8 cellular contexts compared by ENCODE assay signal in genomic region chr6:30725713-30726505, GRCh38. TPM values are rescaled to one million over a fixed set of nuclear protein-coding genes. Genes with fewer than 3 reads are reported as not detected.
DNase-seq lines count a peak whose midpoint lies in the region; ATAC-seq and TF ChIP-seq lines count a peak whose summit lies in the region.

No MANE protein-coding gene starts in this region.

- H3K9ac ChIP-seq in SK-N-SH, result peak overlapping the region; percentile 100; the same call in 1 of the 2 replicates
- H3K9ac ChIP-seq in fibroblast of lung (ENCODE audit: insufficient read depth, low read length), result no peak overlapping the region

- no peak overlapping the region for H3K4me3 ChIP-seq in SK-N-SH (ENCODE audit: low read depth in 2 of 2, low read length in 1 of 2)
- no peak overlapping the region for H3K4me3 ChIP-seq in fibroblast of lung (replicated peaks in 1 of 4; ENCODE audit: control extremely low read depth in 1 of 4, insufficient read depth in 1 of 4, low read depth in 3 of 4, low read length in 4 of 4)
- H3K4me3 ChIP-seq in upper lobe of left lung, result no peak overlapping the region

- H3K9me2 ChIP-seq in SK-N-SH, result no peaks in the 10 kb centered on the region

- no peak for ATAC-seq in HG02571 (IDR thresholded peaks at IDR 0.05; ENCODE audit: unreplicated experiment)
- ATAC-seq in upper lobe of left lung (ENCODE audit: low FRiP score in 2 of 2), result no peak

- TF ChIP-seq EP300 in SK-N-SH (IDR thresholded peaks at IDR 0.05; ENCODE audit: borderline replicate concordance in 1 of 2, low read depth in 1 of 2, low read length in 1 of 2), result no peak
- TF ChIP-seq EP300 in upper lobe of left lung (IDR thresholded peaks at IDR 0.05), result no peak

- no peaks in the 10 kb centered on the region for H3K27me3 ChIP-seq in SK-N-SH (ENCODE audit: insufficient read depth)
- H3K27me3 ChIP-seq in fibroblast of lung (ENCODE audit: control insufficient read depth, insufficient read depth, low read length), result no peaks in the 10 kb centered on the region
- no peaks in the 10 kb centered on the region for H3K27me3 ChIP-seq in upper lobe of left lung

- peaks cover 47% of the 10 kb centered on the region for H3K79me2 ChIP-seq in SK-N-SH (ENCODE audit: insufficient read depth)
- H3K79me2 ChIP-seq in fibroblast of lung (ENCODE audit: control insufficient read depth, insufficient read depth, low read length), result peaks cover 45% of the 10 kb centered on the region

- whole genome bisulfite sequencing in SK-N-SH (ENCODE audit: low lambda C conversion rate), result 37% methylated on average over 3 of the region's 3 CpGs
- 53 to 59% methylated on average over 2 to 3 of the region's 3 CpGs for WGBS in upper lobe of left lung, 2 donors

- H3K4me2 ChIP-seq in SK-N-SH (no peak overlapping the region), fibroblast of lung (ENCODE audit: extremely low read depth, insufficient read depth, low read length) (no peak overlapping the region)

- POLR2A ChIA-PET in SK-N-SH (lab: Yijun Ruan, JAX), result interaction anchor here (1.0 to 1.9 kb wide), 4 partner anchors 47 to 103 kb away, joined by 3 to 8 read pairs (median 3); partner anchors contain the start of gene DHX16

- no peak for TF ChIP-seq POLR2A in upper lobe of left lung (IDR thresholded peaks at IDR 0.05)

- CTCF ChIA-PET in SK-N-SH (lab: Yijun Ruan, JAX), result interaction anchor here (1.1 to 42.4 kb wide), 5 partner anchors 9 to 185 kb away, joined by 3 to 838 read pairs (median 3); partner anchors contain the start of genes DHX16, FLOT1, MDC1 and NRM

- H2AFZ ChIP-seq in SK-N-SH (ENCODE audit: low read depth), result no peak overlapping the region
- H2AFZ ChIP-seq in fibroblast of lung (ENCODE audit: low read length), result no peak overlapping the region

- peaks cover 88% of the 10 kb centered on the region for H3F3A ChIP-seq in SK-N-SH (replicated peaks; ENCODE audit: insufficient read depth)

- TF ChIP-seq CTCF in SK-N-SH (IDR thresholded peaks at IDR 0.05) (no peak), fibroblast of lung (conservative IDR thresholded peaks at IDR 0.05 in 1 of 2, IDR thresholded peaks at IDR 0.05 in 1 of 2; ENCODE audit: low read depth in 1 of 2, low read length in 2 of 2) (no peak), upper lobe of left lung (IDR thresholded peaks at IDR 0.05) (no peak)

- H3K36me3 ChIP-seq in SK-N-SH (replicated peaks in 1 of 2; ENCODE audit: control insufficient read depth in 1 of 2, insufficient read depth in 2 of 2, low read length in 1 of 2), result peaks cover 52 to 58% of the 10 kb centered on the region in 2 experiments
- H3K36me3 ChIP-seq in fibroblast of lung (ENCODE audit: control insufficient read depth, insufficient read depth, low read length), result peaks cover 19% of the 10 kb centered on the region
- peaks cover 40 to 88% (median 69%) of the 10 kb centered on the region in 4 donors for H3K36me3 ChIP-seq in upper lobe of left lung

- H3K27ac ChIP-seq in SK-N-SH (ENCODE audit: low read depth in 2 of 2, low read length in 1 of 2), result peak overlapping the region; percentile 29 to 93; a peak in 3 of 4 replicates
- peak overlapping the region; percentile 30 for H3K27ac ChIP-seq in fibroblast of lung (ENCODE audit: insufficient read depth, low read length)
- peak overlapping the region in 2 of 4 donors; percentile 30 to 32 for H3K27ac ChIP-seq in upper lobe of left lung
- H3K27ac ChIP-seq in caudate nucleus (ENCODE audit: low read depth, low read length), result no peak overlapping the region

- H3K4me1 ChIP-seq in SK-N-SH (ENCODE audit: control insufficient read depth in 1 of 2, insufficient read depth in 2 of 2, low read depth in 1 of 2, low read length in 1 of 2) (peaks cover 21 to 31% of the 10 kb centered on the region in 2 experiments), fibroblast of lung (ENCODE audit: control insufficient read depth, extremely low read depth, insufficient read depth, low read length) (peaks cover 15% of the 10 kb centered on the region), upper lobe of left lung (peaks cover 18 to 49% (median 37%) of the 10 kb centered on the region in 4 donors)

- no peak for TF ChIP-seq RAD21 in SK-N-SH (IDR thresholded peaks at IDR 0.05; ENCODE audit: low read length)

- H3K9me3 ChIP-seq in SK-N-SH, result no peaks in the 10 kb centered on the region
- H3K9me3 ChIP-seq in fibroblast of lung (ENCODE audit: control insufficient read depth, insufficient read depth, low read depth, low read length), result no peaks in the 10 kb centered on the region
- no peaks in the 10 kb centered on the region for H3K9me3 ChIP-seq in upper lobe of left lung

- in situ Hi-C loops in ACHN (cut with HindIII; ENCODE audit: low pct_ligation_motif_present, low pct_unique_long_range_greater_than_20kb, low sequenced_read_pairs), result no loop called here

- DNase-seq in ACHN (peak; percentile 40), GM03348 (ENCODE audit: low spot score) (peak; percentile 21), SK-N-SH (peak; percentile 41), fibroblast of lung (ENCODE audit: low read depth in 2 of 2) (peak; percentile 46 to 73), upper lobe of left lung (no peak), islet precursor cell (no peak), caudate nucleus (lab: John Stamatoyannopoulos, UW) (no peak)

- H4K20me1 ChIP-seq in SK-N-SH (ENCODE audit: insufficient read depth), result peaks cover 58% of the 10 kb centered on the region
- peaks cover 5% of the 10 kb centered on the region for H4K20me1 ChIP-seq in fibroblast of lung (ENCODE audit: control insufficient read depth, extremely low read depth, insufficient read depth, low read length)

TF ChIP-seq in SK-N-SH, 30 proteins besides CTCF, POLR2A, EP300 and RAD21 (continues in another document):
- TF ChIP-seq MAX (IDR thresholded peaks at IDR 0.05; ENCODE audit: low read depth), result 0 out of 2 replicates have a peak, but pooled peaks have one; percentile 1
- TF ChIP-seq PBX3 (IDR thresholded peaks at IDR 0.05), result peak; percentile 42
- TF ChIP-seq JUND (IDR thresholded peaks at IDR 0.05), result peak; percentile 29
- peak; percentile 92 for TF ChIP-seq POLR2AphosphoS5 (IDR thresholded peaks at IDR 0.05; ENCODE audit: low read depth, low read length)
- no peak for TF ChIP-seq EZH2phosphoT487 (IDR thresholded peaks at IDR 0.05; ENCODE audit: borderline replicate concordance, low read depth)
- TF ChIP-seq ELF1 (IDR thresholded peaks at IDR 0.05), result 0 out of 2 replicates have a peak, but pooled peaks have one; percentile 41
- no peak for TF ChIP-seq FOXJ3 (CRISPR knock-in tag; IDR thresholded peaks at IDR 0.05)
- TF ChIP-seq SIN3A (IDR thresholded peaks at IDR 0.05; ENCODE audit: borderline replicate concordance, low read depth, low read length), result peak; percentile 75; the same call in 1 of the 2 replicates

RNA-seq across cellular contexts. Expression of gene TUBB, which starts 5.8 kb away (rescaled TPM):
- 1,037 and 1,093 TPM in 2 replicates for polyA plus RNA-seq in SK-N-SH (2012; rRNA removed)
- 629 and 839 TPM in 2 replicates for polyA plus RNA-seq in SK-N-SH (2012; cell fraction: cytosol; rRNA removed)
- 576 and 657 TPM in 2 replicates for polyA plus RNA-seq in SK-N-SH (2012; cell fraction: nucleus; rRNA removed)
- 432 and 551 TPM in 2 replicates for total RNA-seq in fibroblast of lung
- polyA plus RNA-seq in fibroblast of lung, result 1,493 and 2,513 TPM in 2 replicates
- 1,291 and 2,040 TPM in 2 replicates for polyA plus RNA-seq in fibroblast of lung (2012)
- 2,570 and 3,657 TPM in 2 replicates for polyA minus RNA-seq in fibroblast of lung (ENCODE audit: low replicate concordance)
- total RNA-seq in upper lobe of left lung, result 100 to 1,000 TPM in 4 of 6 donors, 10 to 100 TPM in 2; 71.2 to 347 (median 149) TPM

RNA-seq across cellular contexts. Expression of gene MDC1, which starts 8.8 kb away (rescaled TPM):
- 5.9 and 10.4 TPM in 2 replicates for polyA plus RNA-seq in SK-N-SH (2012; rRNA removed)
- polyA plus RNA-seq in SK-N-SH (2012; cell fraction: cytosol; rRNA removed), result 4.0 and 5.9 TPM in 2 replicates
- 31.1 and 38.0 TPM in 2 replicates for polyA plus RNA-seq in SK-N-SH (2012; cell fraction: nucleus; rRNA removed)
- 3.3 and 5.0 TPM in 2 replicates for total RNA-seq in fibroblast of lung
- polyA plus RNA-seq in fibroblast of lung, result 3.3 and 7.4 TPM in 2 replicates
- polyA plus RNA-seq in fibroblast of lung (2012), result 8.7 and 14.3 TPM in 2 replicates
- 47.9 and 50.8 TPM in 2 replicates for polyA minus RNA-seq in fibroblast of lung (ENCODE audit: low replicate concordance)
- 10 to 100 TPM; 13.5 to 33.5 (median 24.2) TPM for total RNA-seq in upper lobe of left lung

RNA-seq across cellular contexts. Expression of gene FLOT1, which starts 16.6 kb away (rescaled TPM):
- polyA plus RNA-seq in SK-N-SH (2012; rRNA removed) (457 and 462 TPM in 2 replicates), fibroblast of lung (301 TPM in 2 replicates)
- 377 and 388 TPM in 2 replicates for polyA plus RNA-seq in SK-N-SH (2012; cell fraction: cytosol; rRNA removed)
- 492 and 506 TPM in 2 replicates for polyA plus RNA-seq in SK-N-SH (2012; cell fraction: nucleus; rRNA removed)
- total RNA-seq in fibroblast of lung (136 and 180 TPM in 2 replicates), upper lobe of left lung (100 to 1,000 TPM; 133 to 212 (median 143) TPM)
- polyA plus RNA-seq in fibroblast of lung (2012), result 219 and 223 TPM in 2 replicates
- 145 and 206 TPM in 2 replicates for polyA minus RNA-seq in fibroblast of lung (ENCODE audit: low replicate concordance)

RNA-seq across cellular contexts. Expression of gene IER3, which starts 18.4 kb away (rescaled TPM):
- polyA plus RNA-seq in SK-N-SH (2012; rRNA removed) (12.9 and 14.0 TPM in 2 replicates), fibroblast of lung (34.2 and 102 TPM in 2 replicates)
- 12.4 and 16.7 TPM in 2 replicates for polyA plus RNA-seq in SK-N-SH (2012; cell fraction: cytosol; rRNA removed)
- polyA plus RNA-seq in SK-N-SH (2012; cell fraction: nucleus; rRNA removed), result 27.7 and 30.1 TPM in 2 replicates
- total RNA-seq in fibroblast of lung (42.9 and 43.3 TPM in 2 replicates), upper lobe of left lung (10 to 100 TPM in 4 of 6 donors, 1 to 10 TPM in 2; 4.2 to 61.1 (median 19.8) TPM)
- polyA plus RNA-seq in fibroblast of lung (2012), result 44.9 and 125 TPM in 2 replicates
- polyA minus RNA-seq in fibroblast of lung (ENCODE audit: low replicate concordance), result 8.1 and 14.4 TPM in 2 replicates

RNA-seq across cellular contexts. Expression of gene NRM, which starts 35.1 kb away (rescaled TPM):
- polyA plus RNA-seq in SK-N-SH (2012; rRNA removed), result 19.7 and 26.8 TPM in 2 replicates
- 11.9 and 19.3 TPM in 2 replicates for polyA plus RNA-seq in SK-N-SH (2012; cell fraction: cytosol; rRNA removed)
- 15.7 and 18.5 TPM in 2 replicates for polyA plus RNA-seq in SK-N-SH (2012; cell fraction: nucleus; rRNA removed)
- total RNA-seq in fibroblast of lung, result 1.5 and 2.5 TPM in 2 replicates
- polyA plus RNA-seq in fibroblast of lung, result 18.3 and 39.6 TPM in 2 replicates
- polyA plus RNA-seq in fibroblast of lung (2012), result 21.5 and 46.7 TPM in 2 replicates
- polyA minus RNA-seq in fibroblast of lung (ENCODE audit: low replicate concordance), result 66.6 and 131 TPM in 2 replicates
- 10 to 100 TPM in 1 of 6 donors, 1 to 10 TPM in 5; 3.3 to 13.4 (median 7.2) TPM for total RNA-seq in upper lobe of left lung

Comparison
In these comparisons a context has a peak if more than half of its experiments do, and no peak if none do; other contexts are left out.
1. DNase-seq: peak in ACHN (single experiment), GM03348 (single experiment), SK-N-SH (single experiment) and fibroblast of lung (2 of 2); none in upper lobe of left lung (0 of 2), islet precursor cell (single experiment) and caudate nucleus (0 of 61).